ENCODE assay signal across 18 cellular contexts in the genomic region with DNA sequence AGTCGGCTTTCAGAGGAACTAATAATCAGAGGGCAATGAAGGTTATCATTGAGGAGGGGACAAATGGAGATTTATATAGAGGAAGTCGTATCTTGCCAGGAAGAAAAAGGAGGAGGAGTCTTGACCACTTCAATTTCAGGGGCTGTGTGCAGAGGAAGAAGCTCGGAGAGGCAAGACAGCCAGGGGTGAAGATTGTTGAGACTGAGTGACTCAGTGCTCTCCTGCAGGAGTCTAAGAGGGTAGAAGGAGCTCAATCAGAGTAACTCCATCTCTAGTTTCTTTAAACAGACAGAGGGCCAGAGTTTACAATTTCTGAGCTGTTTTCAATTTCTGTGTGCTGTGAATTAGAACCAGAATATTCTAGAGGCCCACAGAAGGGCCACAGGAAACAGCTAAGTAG.
DNase-seq lines count a peak whose midpoint lies in the region; ATAC-seq and TF ChIP-seq lines count a peak whose summit lies in the region.
"Had no signal": no experiment of that assay in that cellular context is flagged by ENCODE, and none has a peak within 500 bp of the region (broad histone marks: within the 10 kb centered on the region; RNA-seq: fewer than 3 reads in every experiment).

No MANE protein-coding gene starts in this region.

- peaks cover 6% of the 10 kb centered on the region for H3K4me1 Mint-ChIP-seq in nephron progenitor cell
- H3K4me1 Mint-ChIP-seq in stimulated activated memory B cell treated with anti-CD40 and anti-IgM and Interleukin-4, amounts not matched to agents 10 μg/mL and 1 μg/mL and 100 μg/mL, for 72 hours, result no peaks in the 10 kb centered on the region
- H3K4me1 Mint-ChIP-seq: CD4-positive, CD25-positive, alpha-beta regulatory T cell had no signal

- in situ Hi-C loops in astrocyte of the spinal cord (cut with HindIII; ENCODE audit: low sequenced_read_pairs), result no loop called here

- H3K36me3 Mint-ChIP-seq in nephron progenitor cell (ENCODE audit: low read depth), result peaks cover 20% of the 10 kb centered on the region
- no peaks in the 10 kb centered on the region for H3K36me3 Mint-ChIP-seq in stimulated activated memory B cell treated with anti-CD40 and anti-IgM and Interleukin-4, amounts not matched to agents 10 μg/mL and 1 μg/mL and 100 μg/mL, for 72 hours
- H3K36me3 Mint-ChIP-seq: CD4-positive, CD25-positive, alpha-beta regulatory T cell had no signal

- no peak for ATAC-seq in stimulated activated memory B cell treated with anti-CD40 and anti-IgM and Interleukin-4, amounts not matched to agents 10 μg/mL and 1 μg/mL and 100 μg/mL, for 72 hours
- no peak for ATAC-seq in GM18502 (IDR thresholded peaks at IDR 0.05; ENCODE audit: poor library complexity, unreplicated experiment)
- ATAC-seq: A549, PC-3 had no signal

- peaks cover 36% of the 10 kb centered on the region for H3K9me3 Mint-ChIP-seq in nephron progenitor cell
- H3K9me3 Mint-ChIP-seq in stimulated activated memory B cell treated with anti-CD40 and anti-IgM and Interleukin-4, amounts not matched to agents 10 μg/mL and 1 μg/mL and 100 μg/mL, for 72 hours, result peaks cover 6% of the 10 kb centered on the region

- no peak overlapping the region for H3K4me3 Mint-ChIP-seq in nephron progenitor cell
- no peak overlapping the region for H3K4me3 Mint-ChIP-seq in stimulated activated memory B cell treated with anti-CD40 and anti-IgM and Interleukin-4, amounts not matched to agents 10 μg/mL and 1 μg/mL and 100 μg/mL, for 72 hours
- H3K4me3 Mint-ChIP-seq: CD4-positive, CD25-positive, alpha-beta regulatory T cell; HFFc6 had no signal

- H3K4me3 ChIP-seq in astrocyte of the spinal cord (ENCODE audit: low read depth, low read length), result no peak overlapping the region
- H3K4me3 ChIP-seq: A549, MG63 had no signal

- DNase-seq in EL (peak; percentile 5), MV-4-11 (lab: John Stamatoyannopoulos, UW) (peak; percentile 48), astrocyte of the spinal cord (ENCODE audit: low read depth, low spot score) (peak; percentile 55), nephron progenitor cell (no peak)
- DNase-seq in stimulated activated CD4-positive, alpha-beta T cell treated with anti-CD3 and anti-CD28 coated beads, Interleukin-2, amount 100 ng/mL, for 24 hours, result no peak
- DNase-seq: CD4-positive, CD25-positive, alpha-beta regulatory T cell; DMS79; GF-D8; GOT3; HFFc6; MG63; NCI-H1436; NCI-H2081; NCI-H526; PC-3 had no signal

- TF ChIP-seq CTCF in astrocyte of the spinal cord (IDR thresholded peaks at IDR 0.05; ENCODE audit: low read depth, low read length), result no peak
- TF ChIP-seq CTCF in nephron progenitor cell (IDR thresholded peaks at IDR 0.05), result no peak

- H3K27ac Mint-ChIP-seq in nephron progenitor cell, result peak overlapping the region; percentile 30
- no peak overlapping the region for H3K27ac Mint-ChIP-seq in stimulated activated memory B cell treated with anti-CD40 and anti-IgM and Interleukin-4, amounts not matched to agents 10 μg/mL and 1 μg/mL and 100 μg/mL, for 72 hours
- H3K27ac Mint-ChIP-seq: CD4-positive, CD25-positive, alpha-beta regulatory T cell; HFFc6 had no signal

- no peaks in the 10 kb centered on the region for H3K27me3 Mint-ChIP-seq in nephron progenitor cell (ENCODE audit: low read depth, poor library complexity)
- H3K27me3 Mint-ChIP-seq in stimulated activated memory B cell treated with anti-CD40 and anti-IgM and Interleukin-4, amounts not matched to agents 10 μg/mL and 1 μg/mL and 100 μg/mL, for 72 hours, result peaks cover 9% of the 10 kb centered on the region
- H3K27me3 Mint-ChIP-seq: CD4-positive, CD25-positive, alpha-beta regulatory T cell had no signal

Comparison
In these comparisons a context has a peak if more than half of its experiments do, and no peak if none do; other contexts are left out.
1. DNase-seq: peak in EL (single experiment), MV-4-11 (single experiment) and astrocyte of the spinal cord (single experiment); none in nephron progenitor cell (single experiment) and stimulated activated CD4-positive, alpha-beta T cell treated with anti-CD3 and anti-CD28 coated beads, Interleukin-2, amount 100 ng/mL, for 24 hours (0 of 2).